In genomic region chr3:99929409-99930139, GRCh38 we compare ENCODE assay signal across 8 cellular contexts.
DNase-seq lines count a peak whose midpoint lies in the region; ATAC-seq and TF ChIP-seq lines count a peak whose summit lies in the region.

No MANE protein-coding gene starts in this region.

- no peak for TF ChIP-seq CTCF in tibial nerve (IDR thresholded peaks at IDR 0.05)

- H3K4me1 ChIP-seq in tibial nerve = peaks cover 0 to 47% (median 11%) of the 10 kb centered on the region in 4 donors

- intact Hi-C loops in left colon (cut with DNase I, micrococcal nuclease) = no loop called here

- H3K36me3 ChIP-seq in tibial nerve = no peaks in the 10 kb centered on the region

- H3K27ac ChIP-seq in tibial nerve = peak overlapping the region; percentile 34 to 80 (median 68)

- peak in 1 of 2 donors; percentile 57 for TF ChIP-seq EP300 in tibial nerve (IDR thresholded peaks at IDR 0.05)

- peak overlapping the region in 1 of 4 donors; percentile 10 for H3K4me3 ChIP-seq in tibial nerve

- no peaks in the 10 kb centered on the region for H3K27me3 ChIP-seq in tibial nerve

- no peak for TF ChIP-seq POLR2A in tibial nerve (IDR thresholded peaks at IDR 0.05)

- no peaks in the 10 kb centered on the region for H3K9me3 ChIP-seq in tibial nerve

- DNase-seq in NCI-H2029 (lab: John Stamatoyannopoulos, UW) (peak; percentile 32), cerebellar cortex (ENCODE audit: low spot score) (peak; percentile 77), left colon (peak in 1 of 2 donors; percentile 38), tibial nerve (ENCODE audit: low spot score in 2 of 2) (peak; percentile 61 to 63), T-helper 1 cell (no peak)
- no peak for DNase-seq in stimulated activated naive CD4-positive, alpha-beta T cell treated with Interleukin-2 at 50 U/mL for 16 hours (lab: John Stamatoyannopoulos, UW)

- ATAC-seq in left colon (peak; percentile 49), GM18858 (IDR thresholded peaks at IDR 0.05; ENCODE audit: unreplicated experiment) (no peak), HG03457 (IDR thresholded peaks at IDR 0.05; ENCODE audit: unreplicated experiment) (no peak)

- WGBS in tibial nerve, 2 donors = 52 to 53% methylated on average over 6 of the region's 6 CpGs

Comparison
In these comparisons a context has a peak if more than half of its experiments do, and no peak if none do; other contexts are left out.
1. DNase-seq: peak in NCI-H2029 (single experiment), cerebellar cortex (single experiment) and tibial nerve (2 of 2); none in T-helper 1 cell (0 of 5) and stimulated activated naive CD4-positive, alpha-beta T cell treated with Interleukin-2 at 50 U/mL for 16 hours (single experiment).